9 cellular contexts compared by ENCODE assay signal in genomic region chrX:15930585-15930984, GRCh38.
A peak's percentile ranks its signal among the peaks of the same experiment; 100 is the strongest.
DNase-seq lines count a peak whose midpoint lies in the region; ATAC-seq and TF ChIP-seq lines count a peak whose summit lies in the region.
"Had no signal": no experiment of that assay in that cellular context is flagged by ENCODE, and none has a peak within 500 bp of the region (broad histone marks: within the 10 kb centered on the region; RNA-seq: fewer than 3 reads in every experiment).

No MANE protein-coding gene starts in this region.

- H3K27me3 ChIP-seq in endodermal cell (ENCODE audit: control insufficient read depth, insufficient read depth, low read length, poor library complexity, severe bottlenecking), result no peaks in the 10 kb centered on the region
- H3K27me3 ChIP-seq in suprapubic skin, result no peaks in the 10 kb centered on the region
- no peaks in the 10 kb centered on the region for H3K27me3 ChIP-seq in upper lobe of left lung

- H3K36me3 ChIP-seq in endodermal cell (ENCODE audit: control insufficient read depth, insufficient read depth, low read length) (no peaks in the 10 kb centered on the region), suprapubic skin (no peaks in the 10 kb centered on the region), upper lobe of left lung (no peaks in the 10 kb centered on the region)

- TF ChIP-seq POLR2A in suprapubic skin (IDR thresholded peaks at IDR 0.05), result no peak
- no peak for TF ChIP-seq POLR2A in upper lobe of left lung (IDR thresholded peaks at IDR 0.05)

- peaks cover 50% of the 10 kb centered on the region for H3K4me1 Mint-ChIP-seq in endodermal cell

- H3K9me3 Mint-ChIP-seq in endodermal cell, result no peaks in the 10 kb centered on the region

- H3K27ac ChIP-seq in 22Rv1, result no peak overlapping the region
- H3K27ac ChIP-seq in endodermal cell (ENCODE audit: low read depth, low read length), result no peak overlapping the region
- H3K27ac ChIP-seq in suprapubic skin, result no peak overlapping the region
- no peak overlapping the region for H3K27ac ChIP-seq in upper lobe of left lung

- H3K9ac ChIP-seq in endodermal cell (ENCODE audit: extremely low read depth, low read length, poor library complexity, severe bottlenecking), result no peak overlapping the region

- no peaks in the 10 kb centered on the region for H3K36me3 Mint-ChIP-seq in endodermal cell (ENCODE audit: low read depth)

- TF ChIP-seq CTCF in 22Rv1 (IDR thresholded peaks at IDR 0.05) (peak; percentile 15; the same call in 1 of the 2 replicates), GM12873 (IDR thresholded peaks at IDR 0.05; ENCODE audit: insufficient read depth, low read depth, low read length, missing control alignments) (peak; percentile 48), endodermal cell (conservative IDR thresholded peaks at IDR 0.05) (peak; percentile 78), suprapubic skin (IDR thresholded peaks at IDR 0.05) (no peak), upper lobe of left lung (IDR thresholded peaks at IDR 0.05) (no peak)

- DNase-seq in NCI-H510A (lab: John Stamatoyannopoulos, UW), result peak; percentile 10
- DNase-seq in endodermal cell, result no peak
- DNase-seq in suprapubic skin (ENCODE audit: low spot score in 2 of 2), result no peak
- DNase-seq in NCI-H446 (lab: John Stamatoyannopoulos, UW), result no peak
- DNase-seq in activated T-cell treated with anti-CD3 and anti-CD28 coated beads for 4 hours, result no peak
- DNase-seq in upper lobe of left lung, result no peak
- DNase-seq: DMS79 treated with DMSO at 0.1 percent for 48 hours had no signal

- no peak overlapping the region for H3K4me3 Mint-ChIP-seq in endodermal cell

- H3K4me1 ChIP-seq in endodermal cell (ENCODE audit: control insufficient read depth, insufficient read depth, low read length) (peaks cover 7% of the 10 kb centered on the region), suprapubic skin (no peaks in the 10 kb centered on the region), upper lobe of left lung (no peaks in the 10 kb centered on the region)

- no peaks in the 10 kb centered on the region for H3K9me3 ChIP-seq in endodermal cell (ENCODE audit: control insufficient read depth, low read length)
- no peaks in the 10 kb centered on the region for H3K9me3 ChIP-seq in suprapubic skin
- H3K9me3 ChIP-seq in upper lobe of left lung, result no peaks in the 10 kb centered on the region

- H3K27me3 Mint-ChIP-seq in endodermal cell (ENCODE audit: insufficient read depth), result no peaks in the 10 kb centered on the region

- no peak overlapping the region for H3K4me3 ChIP-seq in endodermal cell (ENCODE audit: low read length)
- H3K4me3 ChIP-seq in suprapubic skin, result no peak overlapping the region
- no peak overlapping the region for H3K4me3 ChIP-seq in upper lobe of left lung

- TF ChIP-seq EP300 in suprapubic skin (IDR thresholded peaks at IDR 0.05), result no peak
- no peak for TF ChIP-seq EP300 in upper lobe of left lung (IDR thresholded peaks at IDR 0.05)

- no peak overlapping the region for H3K27ac Mint-ChIP-seq in endodermal cell

- 0 to 11% methylated on average over 1 to 5 of the region's 5 CpGs for WGBS in endodermal cell (ENCODE audit: insufficient coverage in 1 of 2, insufficient read length in 1 of 2), 2 experiments
- 20% methylated on average over 5 of the region's 5 CpGs for WGBS in suprapubic skin
- WGBS in upper lobe of left lung, 2 donors, result 25 to 46% methylated on average over 5 of the region's 5 CpGs

- ATAC-seq in upper lobe of left lung (ENCODE audit: low FRiP score in 2 of 2), result no peak

Comparison
In these comparisons a context has a peak if more than half of its experiments do, and no peak if none do; other contexts are left out.
1. CTCF ChIP-seq: peak in 22Rv1 (single experiment), GM12873 (single experiment) and endodermal cell (single experiment); none in suprapubic skin (0 of 2) and upper lobe of left lung (0 of 6).